8 cellular contexts compared by ENCODE assay signal in genomic region chr11:20364412-20364792, GRCh38. TPM values are rescaled to one million over a fixed set of nuclear protein-coding genes. Genes with fewer than 3 reads are reported as not detected.
DNase-seq lines count a peak whose midpoint lies in the region; ATAC-seq, FAIRE-seq and TF ChIP-seq lines count a peak whose summit lies in the region.

No MANE protein-coding gene starts in this region.

- DNase-seq in A549 (ENCODE audit: low read depth in 1 of 2, low spot score in 1 of 2): peak in 1 of 2 experiments; percentile 41
- peak; percentile 42 for DNase-seq in H9
- peak; percentile 10 for DNase-seq in astrocyte of the hippocampus (ENCODE audit: low read depth, low spot score)
- no peak for DNase-seq in left lung
- peak in 1 of 2 donors; percentile 24 for DNase-seq in upper lobe of left lung
- no peak for DNase-seq in T1000 (lab: John Stamatoyannopoulos, UW)
- DNase-seq in middle frontal gyrus (ENCODE audit: extremely low spot score, low spot score): no peak
- no peak for DNase-seq in T-helper 9 cell

- H3K27me3 Mint-ChIP-seq in H9 (ENCODE audit: low read depth): peaks cover 30% of the 10 kb centered on the region

- H3K23me2 ChIP-seq in H9 (ENCODE audit: insufficient read length, low read depth, low read length, poor library complexity, severe bottlenecking): peaks cover 7% of the 10 kb centered on the region

- H3K23ac ChIP-seq in H9 (ENCODE audit: insufficient read length, low read depth, low read length): no peak overlapping the region

- 7% methylated on average over 2 of the region's 2 CpGs for WGBS in A549 (ENCODE audit: missing lambda C conversion rate)
- no CpG with 5 or more reads among the region's 2 CpGs for WGBS in H9 (ENCODE audit: extremely low coverage, insufficient read length, low lambda C conversion rate)
- 50 to 53% methylated on average over 1 to 2 of the region's 2 CpGs for WGBS in upper lobe of left lung, 2 donors

- H3K4ac ChIP-seq in H9 (ENCODE audit: low read depth, low read length): no peak overlapping the region

- no peak overlapping the region for H2AFZ ChIP-seq in H9 (ENCODE audit: low read length)

- no peaks in the 10 kb centered on the region for H3K79me2 ChIP-seq in H9 (ENCODE audit: insufficient read depth, low read length)

- no peak overlapping the region for H4K5ac ChIP-seq in H9 (ENCODE audit: insufficient read length, low read depth, low read length)

- peak overlapping the region; percentile 92 to 100 for H3K27ac ChIP-seq in A549
- no peak overlapping the region for H3K27ac ChIP-seq in H9 (ENCODE audit: insufficient read length, low read depth, low read length)
- peak overlapping the region; percentile 83 to 95 for H3K27ac ChIP-seq in left lung
- peak overlapping the region; percentile 90 to 97 (median 94) for H3K27ac ChIP-seq in upper lobe of left lung

- H3K9me3 Mint-ChIP-seq in H9: peaks cover 0 to 2% of the 10 kb centered on the region in 2 experiments; a peak in 1 of 5 replicates

- ATAC-seq in A549: peak; percentile 37 to 64
- ATAC-seq in left lung: peak; percentile 34
- ATAC-seq in upper lobe of left lung (ENCODE audit: low FRiP score in 2 of 2): peak; percentile 32 to 35

- H3K4me1 ChIP-seq in A549 (peaks cover 53% of the 10 kb centered on the region), H9 (ENCODE audit: insufficient read depth, low read length) (peaks cover 7% of the 10 kb centered on the region; the same call in 1 of the 2 replicates), left lung (peaks cover 6 to 49% of the 10 kb centered on the region in 2 donors), upper lobe of left lung (peaks cover 12 to 30% (median 26%) of the 10 kb centered on the region in 4 donors)

- H2BK15ac ChIP-seq in H9 (ENCODE audit: low read depth, low read length): no peak overlapping the region

- no peak overlapping the region for H3K14ac ChIP-seq in H9 (ENCODE audit: insufficient read depth, low read length)

- no peak overlapping the region for H3K56ac ChIP-seq in H9 (ENCODE audit: insufficient read length, low read depth, low read length)

- no peak overlapping the region for H4K8ac ChIP-seq in H9 (replicated peaks; ENCODE audit: insufficient read length, low read depth, low read length)

- H3K36me3 ChIP-seq in left lung (peaks cover 0 to 7% of the 10 kb centered on the region in 2 donors), upper lobe of left lung (peaks cover 0 to 8% (median 0%) of the 10 kb centered on the region in 4 donors)

- H3K36me3 Mint-ChIP-seq in H9 (ENCODE audit: insufficient read depth in 1 of 3, low read depth in 3 of 3): peaks cover 0 to 4% (median 1%) of the 10 kb centered on the region in 3 experiments; a peak in 2 of 7 replicates

- H4K20me1 ChIP-seq in H9 (ENCODE audit: control insufficient read depth, insufficient read depth, insufficient read length): no peaks in the 10 kb centered on the region

- TF ChIP-seq RAD21 in A549 (conservative IDR thresholded peaks at IDR 0.05 in 1 of 2, IDR thresholded peaks at IDR 0.05 in 1 of 2): no peak

- CTCF ChIA-PET in A549 (lab: Yijun Ruan, JAX): interaction anchor here (1.1 to 2.1 kb wide), 5 partner anchors 11 to 245 kb away, joined by 3 to 13 read pairs (median 4); no protein-coding TSS in a partner anchor

- H2AK5ac ChIP-seq in H9 (ENCODE audit: insufficient read length, low read length): no peak overlapping the region

- POLR2A ChIA-PET in A549 (lab: Yijun Ruan, JAX): interaction anchor here (0.6 to 1.7 kb wide), 2 partner anchors 231 to 445 kb away, joined by 4 to 6 read pairs; no protein-coding TSS in a partner anchor

- no peak for TF ChIP-seq EP300 in A549 (IDR thresholded peaks at IDR 0.05)
- TF ChIP-seq EP300 in upper lobe of left lung (IDR thresholded peaks at IDR 0.05): no peak

- peak overlapping the region; percentile 96 for H3K4me2 ChIP-seq in A549
- H3K4me2 ChIP-seq in H9 (ENCODE audit: insufficient read depth, insufficient read length, low read length): peak overlapping the region; percentile 53

- H3K18ac ChIP-seq in H9 (ENCODE audit: insufficient read length, low read depth, low read length): no peak overlapping the region

- H2BK5ac ChIP-seq in H9 (ENCODE audit: insufficient read length, low read length): no peak overlapping the region

- H2BK12ac ChIP-seq in H9 (ENCODE audit: insufficient read length, low read depth, low read length): no peak overlapping the region

- no peak for TF ChIP-seq CTCF in A549 (IDR thresholded peaks at IDR 0.05)
- no peak for TF ChIP-seq CTCF in H9 (conservative IDR thresholded peaks at IDR 0.05)
- no peak for TF ChIP-seq CTCF in left lung (IDR thresholded peaks at IDR 0.05)
- no peak for TF ChIP-seq CTCF in upper lobe of left lung (IDR thresholded peaks at IDR 0.05)

- H3K4me3 Mint-ChIP-seq in H9: peak overlapping the region; percentile 68 to 81

- H3K4me1 Mint-ChIP-seq in H9: peaks cover 30% of the 10 kb centered on the region in 2 experiments

- no peak for FAIRE-seq in A549 (lab: Jason Lieb, UNC)

- H2BK20ac ChIP-seq in H9 (ENCODE audit: low read depth, low read length, poor library complexity, severe bottlenecking): no peak overlapping the region

- H4K91ac ChIP-seq in H9 (ENCODE audit: insufficient read length, low read depth, low read length): no peak overlapping the region

- peaks cover 9% of the 10 kb centered on the region; the same call in 1 of the 2 replicates for H3K27me3 ChIP-seq in H9 (ENCODE audit: insufficient read depth, low read length)
- no peaks in the 10 kb centered on the region for H3K27me3 ChIP-seq in left lung
- H3K27me3 ChIP-seq in upper lobe of left lung: no peaks in the 10 kb centered on the region

- no peak overlapping the region for H3K9ac ChIP-seq in H9 (ENCODE audit: extremely low read depth, insufficient read length, low read length)

- intact Hi-C loops in left lung (cut with DNase I): no loop called here

- H2BK120ac ChIP-seq in H9 (ENCODE audit: low read depth, low read length, poor library complexity, severe bottlenecking): no peak overlapping the region

- no peak overlapping the region for H3T11ph ChIP-seq in H9 (ENCODE audit: low read length)

- peak overlapping the region; percentile 63 for H3K4me3 ChIP-seq in A549
- peak overlapping the region; percentile 77 to 91 for H3K4me3 ChIP-seq in left lung
- H3K4me3 ChIP-seq in upper lobe of left lung: peak overlapping the region; percentile 73 to 96 (median 86)

- H3K79me1 ChIP-seq in H9 (ENCODE audit: insufficient read depth, low read depth, low read length, poor library complexity, severe bottlenecking): no peaks in the 10 kb centered on the region

- TF ChIP-seq POLR2A in A549 (IDR thresholded peaks at IDR 0.05; ENCODE audit: low read length): no peak; the same call in 1 of the 2 replicates
- no peak for TF ChIP-seq POLR2A in upper lobe of left lung (IDR thresholded peaks at IDR 0.05)

- H3K9me3 ChIP-seq in A549: no peaks in the 10 kb centered on the region
- no peaks in the 10 kb centered on the region for H3K9me3 ChIP-seq in H9 (ENCODE audit: control insufficient read depth, low read depth, low read length)
- no peaks in the 10 kb centered on the region for H3K9me3 ChIP-seq in left lung
- no peaks in the 10 kb centered on the region for H3K9me3 ChIP-seq in upper lobe of left lung

- peak overlapping the region in 1 of 3 experiments; percentile 85; a peak in 2 of 7 replicates for H3K27ac Mint-ChIP-seq in H9

TF ChIP-seq in A549, 52 proteins besides CTCF, POLR2A, EP300 and RAD21:
- TF ChIP-seq HMGXB4 (CRISPR knock-in tag; IDR thresholded peaks at IDR 0.05; ENCODE audit: borderline replicate concordance) (no peak), EHF (CRISPR knock-in tag; IDR thresholded peaks at IDR 0.05) (no peak), ESRRA (IDR thresholded peaks at IDR 0.05; ENCODE audit: borderline replicate concordance, low read length) (0 out of 2 replicates have a peak, but pooled peaks have one; percentile 17)
TF ChIP-seq in A549: peak in this region for 1.

RNA-seq across cellular contexts. Expression of gene HTATIP2, which starts 0.9 kb away (rescaled TPM):
- polyA plus RNA-seq in A549 (2011; rRNA removed) (238 and 308 TPM in 2 replicates), A549 (2017; fragmentation: RNase III; extraction: RNeasy Plus Mini Kit Qiagen cat#74134 plus additional on column Dnase treatment) (220 to 252 TPM (median 234 TPM) in 3 replicates)
- polyA plus RNA-seq in A549 (2012; cell fraction: cytosol; rRNA removed): 88.0 and 98.5 TPM in 2 replicates
- polyA plus RNA-seq in A549 (2012; cell fraction: nucleus; rRNA removed): 27.5 and 58.2 TPM in 2 replicates
- 83.7 and 110 TPM in 2 replicates for polyA minus RNA-seq in A549 (2011; rRNA and poly(A)+ RNA removed)
- total RNA-seq in H9 (2021) (32.8 and 33.6 TPM in 2 replicates), left lung (10 to 100 TPM; 67.6 to 67.7 TPM), upper lobe of left lung (10 to 100 TPM; 19.9 to 97.8 (median 51.6) TPM)

RNA-seq across cellular contexts. Expression of gene PRMT3, which starts 23.1 kb away (rescaled TPM):
- 40.9 and 53.9 TPM in 2 replicates for polyA plus RNA-seq in A549 (2011; rRNA removed)
- 19.1 and 20.3 TPM in 2 replicates for polyA plus RNA-seq in A549 (2012; cell fraction: cytosol; rRNA removed)
- 12.6 and 13.3 TPM in 2 replicates for polyA plus RNA-seq in A549 (2012; cell fraction: nucleus; rRNA removed)
- 32.4 to 37.2 TPM (median 34.6 TPM) in 3 replicates for polyA plus RNA-seq in A549 (2017; fragmentation: RNase III; extraction: RNeasy Plus Mini Kit Qiagen cat#74134 plus additional on column Dnase treatment)
- polyA minus RNA-seq in A549 (2011; rRNA and poly(A)+ RNA removed): 15.7 and 22.9 TPM in 2 replicates
- 22.0 and 22.6 TPM in 2 replicates for total RNA-seq in H9 (2021)
- 10 to 100 TPM in 1 of 2 donors, 1 to 10 TPM in 1; 8.0 to 13.2 TPM for total RNA-seq in left lung
- total RNA-seq in upper lobe of left lung: 10 to 100 TPM in 5 of 6 donors, 1 to 10 TPM in 1; 7.6 to 31.4 (median 13.1) TPM

Comparison
In these comparisons a context has a peak if more than half of its experiments do, and no peak if none do; other contexts are left out.
1. DNase-seq: peak in H9 (single experiment) and astrocyte of the hippocampus (single experiment); none in left lung (0 of 2), T1000 (single experiment), middle frontal gyrus (single experiment) and T-helper 9 cell (single experiment).
2. Peak in every context shown above with its lines, with median percentiles within 50 percentile points of each other: ATAC-seq and H3K4me3 ChIP-seq.